ENCODE assay signal across 1 cellular context in the genomic region with DNA sequence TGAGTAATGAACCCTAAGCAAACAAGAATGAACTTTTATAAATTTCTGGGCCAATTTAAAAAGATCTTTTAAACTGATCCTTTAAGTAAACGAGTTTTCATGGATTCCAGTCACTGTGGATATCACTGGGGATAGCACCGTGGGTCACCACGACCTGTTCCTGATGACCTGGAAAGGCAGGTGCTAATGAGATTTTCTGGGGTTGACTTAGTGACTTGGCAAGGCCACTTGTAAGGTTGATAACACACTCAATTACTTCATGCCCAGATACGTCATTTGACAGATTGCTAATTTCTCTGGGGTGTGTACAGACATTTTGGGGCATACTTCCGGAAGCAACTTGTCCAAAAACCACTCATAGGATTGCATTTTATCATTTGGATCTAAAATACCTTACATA.
TF ChIP-seq lines count a peak whose summit lies in the region.

No MANE protein-coding gene starts in this region.

TF ChIP-seq in H1, 55 proteins besides CTCF, POLR2A, EP300 and RAD21:
- TF ChIP-seq CHD2 (IDR thresholded peaks at IDR 0.05; ENCODE audit: low read length), result no peak
- no peak for TF ChIP-seq SP2 (IDR thresholded peaks at IDR 0.05; ENCODE audit: low read length)
- no peak for TF ChIP-seq JUN (IDR thresholded peaks at IDR 0.05; ENCODE audit: low read depth, low read length)
- no peak for TF ChIP-seq YY1 (IDR thresholded peaks at IDR 0.05; ENCODE audit: low read depth, low read length)
- TF ChIP-seq EGR1 (IDR thresholded peaks at IDR 0.05; ENCODE audit: borderline replicate concordance, low read depth, low read length), result no peak
- TF ChIP-seq SIRT6 (IDR thresholded peaks at IDR 0.05; ENCODE audit: low read length), result no peak
- no peak for TF ChIP-seq KDM4A (IDR thresholded peaks at IDR 0.05; ENCODE audit: low read depth, low read length, severe bottlenecking)
- TF ChIP-seq HDAC2 (IDR thresholded peaks at IDR 0.05; ENCODE audit: borderline replicate concordance in 1 of 2, low read depth in 2 of 2, low read length in 2 of 2), result no peak
- TF ChIP-seq ASH2L (IDR thresholded peaks at IDR 0.05; ENCODE audit: low read length), result no peak
- no peak for TF ChIP-seq BCL11A (IDR thresholded peaks at IDR 0.05; ENCODE audit: low read depth in 2 of 2, low read length in 2 of 2)
- TF ChIP-seq EZH2 (IDR thresholded peaks at IDR 0.05; ENCODE audit: low read depth, low read length, severe bottlenecking), result no peak
- TF ChIP-seq GTF2F1 (IDR thresholded peaks at IDR 0.05; ENCODE audit: borderline replicate concordance, low read depth, low read length), result no peak
- no peak for TF ChIP-seq SRF (IDR thresholded peaks at IDR 0.05; ENCODE audit: low read depth, low read length)
- TF ChIP-seq NANOG (IDR thresholded peaks at IDR 0.05; ENCODE audit: insufficient read depth, low read depth, low read length, poor library complexity, severe bottlenecking), result no peak
- TF ChIP-seq, protein P1, sequence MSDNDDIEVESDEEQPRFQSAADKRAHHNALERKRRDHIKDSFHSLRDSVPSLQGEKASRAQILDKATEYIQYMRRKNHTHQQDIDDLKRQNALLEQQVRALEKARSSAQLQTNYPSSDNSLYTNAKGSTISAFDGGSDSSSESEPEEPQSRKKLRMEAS (IDR thresholded peaks at IDR 0.05), result no peak
- TF ChIP-seq, protein P2, sequence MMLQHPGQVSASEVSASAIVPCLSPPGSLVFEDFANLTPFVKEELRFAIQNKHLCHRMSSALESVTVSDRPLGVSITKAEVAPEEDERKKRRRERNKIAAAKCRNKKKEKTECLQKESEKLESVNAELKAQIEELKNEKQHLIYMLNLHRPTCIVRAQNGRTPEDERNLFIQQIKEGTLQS (IDR thresholded peaks at IDR 0.05; ENCODE audit: insufficient read depth, low read depth, low read length), result no peak
- TF ChIP-seq NRF1 (IDR thresholded peaks at IDR 0.05; ENCODE audit: low read depth, low read length), result no peak
- TF ChIP-seq FOSL1 (IDR thresholded peaks at IDR 0.05; ENCODE audit: insufficient read depth, low read depth, low read length), result no peak
- no peak for TF ChIP-seq ZNF274 (IDR thresholded peaks at IDR 0.05; ENCODE audit: borderline replicate concordance, extremely low read depth, low read length)
- no peak for TF ChIP-seq RNF2 (IDR thresholded peaks at IDR 0.05; ENCODE audit: borderline replicate concordance, low read depth, low read length, missing control alignments, poor library complexity, severe bottlenecking)
